Comparison of ENCODE assay signal across 27 cellular contexts in the genomic region with DNA sequence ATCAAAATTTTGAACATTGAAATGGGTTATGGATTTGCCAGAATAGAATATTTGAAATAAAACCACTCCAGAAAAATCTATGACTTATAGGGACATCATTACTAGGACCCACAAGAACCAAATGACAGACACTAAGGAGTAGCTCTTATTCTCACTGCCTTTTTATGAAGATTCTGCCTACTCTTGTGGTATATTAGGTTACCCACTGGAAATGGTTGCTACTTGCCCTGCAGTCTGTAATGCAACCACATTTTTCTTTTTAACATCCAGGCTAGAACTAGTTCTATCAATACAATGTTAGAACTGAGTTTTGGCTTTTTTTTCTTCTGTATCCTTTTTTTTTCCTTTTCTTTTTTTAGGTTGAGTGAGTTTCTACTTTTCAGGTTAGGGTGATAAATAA.
"Had no signal": no experiment of that assay in that cellular context is flagged by ENCODE, and none has a peak within 500 bp of the region (broad histone marks: within the 10 kb centered on the region; RNA-seq: fewer than 3 reads in every experiment).

No MANE protein-coding gene starts in this region.

- DNase-seq: colonic mucosa; cortex of kidney; dermis blood vessel endothelial cell; dorsolateral prefrontal cortex; effector CD4-positive, alpha-beta T cell; effector CD8-positive, alpha-beta T cell; effector memory CD4-positive, alpha-beta T cell; effector memory CD8-positive, alpha-beta T cell; endodermal cell; erythroblast; esophagus squamous epithelium; foreskin fibroblast; foreskin keratinocyte; foreskin melanocyte; gastrocnemius medialis; glutamatergic neuron; head of caudate nucleus; heart left ventricle; heart right ventricle had no signal

- H3K4me3 Mint-ChIP-seq: dendritic cell treated with granulocyte-macrophage colony-stimulating factor and Interleukin-4, amounts not matched to agents 40 ng/mL and 50 ng/mL, for 4 days; effector memory CD8-positive, alpha-beta T cell; endodermal cell had no signal

- H3K36me3 ChIP-seq: colonic mucosa, esophagus muscularis mucosa, esophagus squamous epithelium, gastrocnemius medialis, gastroesophageal sphincter, heart left ventricle, heart right ventricle had no signal

- H3K9me3 ChIP-seq: colonic mucosa, esophagus muscularis mucosa, esophagus squamous epithelium, gastrocnemius medialis, gastroesophageal sphincter, heart left ventricle, heart right ventricle had no signal

- H3K27ac ChIP-seq: colonic mucosa, coronary artery, dorsolateral prefrontal cortex, epithelial cell of prostate, esophagus muscularis mucosa, esophagus squamous epithelium, foreskin keratinocyte, gastrocnemius medialis, gastroesophageal sphincter, heart left ventricle, heart right ventricle had no signal

- H3K4me3 ChIP-seq: colonic mucosa, coronary artery, dorsolateral prefrontal cortex, esophagus muscularis mucosa, esophagus squamous epithelium, gastrocnemius medialis, gastroesophageal sphincter, heart left ventricle, heart right ventricle had no signal

- H3K4me1 ChIP-seq: colonic mucosa, esophagus muscularis mucosa, esophagus squamous epithelium, foreskin keratinocyte, gastrocnemius medialis, gastroesophageal sphincter, heart left ventricle, heart right ventricle had no signal

- H3K27ac Mint-ChIP-seq: dendritic cell treated with granulocyte-macrophage colony-stimulating factor and Interleukin-4, amounts not matched to agents 40 ng/mL and 50 ng/mL, for 4 days; effector memory CD8-positive, alpha-beta T cell; endodermal cell had no signal

- H3K9me3 Mint-ChIP-seq: dendritic cell treated with granulocyte-macrophage colony-stimulating factor and Interleukin-4, amounts not matched to agents 40 ng/mL and 50 ng/mL, for 4 days; effector memory CD8-positive, alpha-beta T cell had no signal

- ATAC-seq: effector memory CD8-positive, alpha-beta T cell; foreskin keratinocyte; gastrocnemius medialis; gastroesophageal sphincter; heart left ventricle; heart right ventricle had no signal

- FAIRE-seq: endometrium, endothelial cell of umbilical vein, frontal cortex had no signal

- H3K27me3 ChIP-seq: colonic mucosa, esophagus squamous epithelium, foreskin keratinocyte, gastrocnemius medialis, gastroesophageal sphincter had no signal

- H3K27me3 Mint-ChIP-seq: dendritic cell treated with granulocyte-macrophage colony-stimulating factor and Interleukin-4, amounts not matched to agents 40 ng/mL and 50 ng/mL, for 4 days; effector memory CD8-positive, alpha-beta T cell had no signal
